Comparison of ENCODE assay signal across 35 cellular contexts in genomic region chr1:87648720-87649119, GRCh38.
"Had no signal": no experiment of that assay in that cellular context is flagged by ENCODE, and none has a peak within 500 bp of the region (broad histone marks: within the 10 kb centered on the region; RNA-seq: fewer than 3 reads in every experiment).

No MANE protein-coding gene starts in this region.

- H3K36me3 ChIP-seq: MG63 had no signal

- H3K27me3 ChIP-seq: MG63 had no signal

- H3K4me3 ChIP-seq: MG63 had no signal

- DNase-seq: Karpas-422, Kasumi-1, MG63, MM.1S, MV-4-11, NCI-H1048, NCI-H1092, NCI-H1092 treated with DMSO at 0.1 percent for 48 hours, NCI-H1105, NCI-H1105 treated with DMSO at 0.1 percent for 48 hours, NCI-H1417, NCI-H1417 treated with DMSO at 0.1 percent for 48 hours, NCI-H1436, NCI-H1436 treated with DMSO at 0.1 percent for 48 hours, NCI-H146, NCI-H1694, NCI-H1694 treated with DMSO at 0.1 percent for 48 hours, NCI-H187, NCI-H187 treated with DMSO at 0.1 percent for 48 hours, NCI-H1930, NCI-H2029, NCI-H2029 treated with DMSO at 0.1 percent for 48 hours, NCI-H2081, NCI-H2081 treated with DMSO at 0.1 percent for 48 hours, NCI-H2107, NCI-H2171, NCI-H2171 treated with DMSO at 0.1 percent for 48 hours, NCI-H2227 treated with DMSO at 0.1 percent for 48 hours, NCI-H226, NCI-H345, NCI-H446, NCI-H446 treated with DMSO at 0.1 percent for 48 hours, NCI-H510A, NCI-H510A treated with DMSO at 0.1 percent for 48 hours, NCI-H524 had no signal

- H3K9me3 ChIP-seq: MG63 had no signal
